8 cellular contexts compared by ENCODE assay signal in the genomic region with DNA sequence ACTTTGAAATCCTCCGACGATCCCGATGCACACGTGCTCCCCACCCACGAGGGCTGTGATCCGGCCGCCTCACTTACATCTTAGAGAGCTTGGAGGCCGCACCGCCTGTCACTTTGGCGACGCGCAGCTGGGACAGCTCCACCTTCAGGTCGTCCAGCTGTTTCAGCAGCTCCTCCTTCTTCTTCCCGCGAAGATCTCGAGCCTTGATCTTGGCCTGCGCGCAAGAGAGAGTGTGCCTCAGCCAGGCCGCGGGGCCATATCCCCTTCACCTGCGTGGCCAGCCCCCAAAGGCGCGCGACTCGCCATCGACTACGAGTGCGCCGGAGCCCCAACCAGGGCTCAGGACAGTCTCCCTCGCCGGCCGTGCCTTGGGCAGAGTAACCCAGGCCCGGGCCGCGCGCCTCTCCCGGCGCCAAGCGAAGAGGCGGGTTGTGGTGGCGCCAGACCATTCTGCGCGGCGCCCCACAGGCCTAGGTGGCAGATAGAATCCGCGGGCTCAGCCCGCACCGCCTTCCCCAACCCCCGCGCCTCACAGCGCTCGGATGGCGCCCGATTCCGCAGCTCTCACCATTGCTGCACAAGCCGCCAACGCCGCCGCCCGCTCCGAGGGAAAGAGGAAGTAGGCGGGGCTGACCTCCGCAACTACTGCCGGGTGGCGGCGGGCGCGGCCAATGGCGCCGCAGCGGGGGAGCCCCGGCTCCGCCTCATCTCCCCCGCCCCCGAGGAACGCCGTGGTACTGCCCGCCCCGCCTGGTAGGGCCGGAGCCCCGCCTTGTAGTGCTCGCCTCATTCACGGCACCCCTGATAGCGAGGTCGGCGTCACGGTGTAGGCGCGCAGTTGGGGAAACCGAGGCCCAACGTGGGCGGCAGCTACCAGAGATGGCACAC. TPM values are rescaled to one million over a fixed set of nuclear protein-coding genes. Genes with fewer than 3 reads are reported as not detected.
DNase-seq lines count a peak whose midpoint lies in the region; ATAC-seq and TF ChIP-seq lines count a peak whose summit lies in the region.

A gene (plus strand): TSS at position 789 of the 888 bp plus-strand sequence. CDS start 7,161 bp downstream, outside the sequence.
A gene (minus strand): TSS at position 616 of the 888 bp plus-strand sequence. CDS start 45 bp downstream, at position 571.

- peak within 1 kb of the TSS; percentile 81 for H3K4me3 ChIP-seq in Jurkat, Clone E6-1 (ENCODE audit: low read length)
- H3K4me3 ChIP-seq in epithelial cell of esophagus (ENCODE audit: low read length), result peak within 1 kb of the TSS; percentile 97

- peak; percentile 25 for TF ChIP-seq CTCF in epithelial cell of esophagus (IDR thresholded peaks at IDR 0.05; ENCODE audit: insufficient read depth, low read depth, low read length, missing control alignments)

- ATAC-seq in GM21717 (IDR thresholded peaks at IDR 0.05; ENCODE audit: unreplicated experiment), result peak; percentile 81

- DNase-seq in DMS53 (lab: John Stamatoyannopoulos, UW) (peak; percentile 98), OCI-M2 (lab: John Stamatoyannopoulos, UW; ENCODE audit: unreplicated experiment) (peak; percentile 73), activated T-cell treated with anti-CD3 and anti-CD28 coated beads for 4 hours (peak; percentile 94), epithelial cell of esophagus (ENCODE audit: low read depth) (peak; percentile 96), mucosa of gallbladder (ENCODE audit: low spot score) (peak; percentile 95)
- DNase-seq in Jurkat, Clone E6-1 (ENCODE audit: low read depth, low spot score), result peak; percentile 89
- DNase-seq in stimulated activated CD8-positive, alpha-beta memory T cell treated with anti-CD3 and anti-CD28 coated beads, Interleukin-4, amount 100 ng/mL, for 4 hours (ENCODE audit: low read depth in 2 of 2, low spot score in 1 of 2), result peak; percentile 90

RNA-seq across cellular contexts. Expression of the first gene that starts in this region (rescaled TPM):
- 78.2 TPM for polyA plus RNA-seq in Jurkat, Clone E6-1 (2012; ENCODE audit: insufficient read depth, insufficient read length)
- 33.7 TPM for total RNA-seq in mucosa of gallbladder

RNA-seq across cellular contexts. Expression of the second gene that starts in this region (rescaled TPM):
- polyA plus RNA-seq in Jurkat, Clone E6-1 (2012; ENCODE audit: insufficient read depth, insufficient read length), result 2,762 TPM
- total RNA-seq in mucosa of gallbladder, result 704 TPM

Comparison
In these comparisons a context has a peak if more than half of its experiments do, and no peak if none do; other contexts are left out.
1. Peak in every context shown above with its lines: DNase-seq, ATAC-seq and H3K4me3 ChIP-seq.